18 cellular contexts compared by ENCODE assay signal in the genomic region with DNA sequence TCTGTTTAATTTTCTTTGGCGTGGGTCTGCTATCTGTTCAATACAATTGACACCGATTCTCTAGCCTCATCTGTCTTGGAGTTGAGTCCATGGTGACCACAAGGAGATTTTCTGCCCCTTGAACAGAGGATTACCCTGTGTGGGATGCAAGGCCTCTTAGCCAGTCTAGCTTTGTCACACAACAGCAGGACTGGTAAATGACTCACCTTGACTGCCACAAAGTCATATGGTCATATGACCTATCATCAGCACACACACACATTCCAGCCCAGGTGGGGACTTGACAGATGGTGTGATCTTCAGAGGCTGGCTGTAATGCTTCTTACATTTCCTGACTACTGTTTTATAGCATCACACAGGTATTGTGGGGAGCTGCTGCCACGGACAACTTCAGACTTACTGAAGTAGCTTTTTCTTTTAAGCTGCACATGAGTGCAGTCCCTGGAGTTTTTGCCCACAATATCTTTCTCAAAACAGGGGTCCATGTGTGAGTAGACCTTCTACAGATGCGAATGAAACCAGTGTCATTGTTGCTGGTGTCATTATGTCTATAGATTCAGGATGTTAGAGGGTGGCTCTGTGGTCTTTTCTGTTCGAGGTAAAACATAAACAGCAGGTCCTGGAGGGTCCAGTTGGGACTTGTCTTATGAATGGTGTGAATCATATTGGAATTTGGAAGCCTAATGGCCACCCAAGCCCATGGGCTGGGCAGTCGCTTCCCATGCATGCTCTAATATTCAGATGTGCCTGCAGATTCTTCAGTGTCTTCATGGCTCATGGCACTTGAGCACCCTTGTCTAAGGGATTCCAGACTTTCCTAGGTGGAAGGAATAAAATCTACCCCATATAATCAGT. TPM values are rescaled to one million over a fixed set of nuclear protein-coding genes. Genes with fewer than 3 reads are reported as not detected.
DNase-seq lines count a peak whose midpoint lies in the region; ATAC-seq and TF ChIP-seq lines count a peak whose summit lies in the region.
"Had no signal": no experiment of that assay in that cellular context is flagged by ENCODE, and none has a peak within 500 bp of the region (broad histone marks: within the 10 kb centered on the region; RNA-seq: fewer than 3 reads in every experiment).

No MANE protein-coding gene starts in this region.

- H3K4me1 Mint-ChIP-seq in Caco-2 (ENCODE audit: low read depth, unreplicated experiment), result peaks cover 16% of the 10 kb centered on the region
- H3K4me1 Mint-ChIP-seq in naive thymus-derived CD4-positive, alpha-beta T cell, result peaks cover 0 to 2% (median 0%) of the 10 kb centered on the region in 7 donors
- H3K4me1 Mint-ChIP-seq: IgD-negative memory B cell, neural progenitor cell had no signal

- H3K27ac Mint-ChIP-seq in Caco-2 (ENCODE audit: unreplicated experiment), result no peak overlapping the region
- H3K27ac Mint-ChIP-seq in naive thymus-derived CD4-positive, alpha-beta T cell, result no peak overlapping the region
- H3K27ac Mint-ChIP-seq: activated T-cell treated with anti-CD3 and anti-CD28 coated beads, Interleukin-2, amount 50 U/mL, for 24 hours; IgD-negative memory B cell; neural progenitor cell had no signal

- H3K27me3 ChIP-seq in Caco-2 (replicated peaks; ENCODE audit: control insufficient read depth, insufficient read depth, low read length) (no peaks in the 10 kb centered on the region), PC-3 (ENCODE audit: low read length) (0 out of 2 replicates have a peak, but pooled peaks cover 5% of the 10 kb centered on the region)
- no peaks in the 10 kb centered on the region for H3K27me3 ChIP-seq in naive thymus-derived CD4-positive, alpha-beta T cell (ENCODE audit: control insufficient read depth in 2 of 2, insufficient read depth in 2 of 2, low read length in 2 of 2)
- H3K27me3 ChIP-seq: neural progenitor cell had no signal

- H4K20me1 ChIP-seq in PC-3 (ENCODE audit: low read length) (no peaks in the 10 kb centered on the region), OCI-LY7 (ENCODE audit: insufficient read depth, low read length) (no peaks in the 10 kb centered on the region)

- BruUV-seq in Caco-2 (replicated peaks; lab: Mats Ljungman, UMichigan), result no TSS peak
- BruUV-seq in PC-3 (replicated peaks; lab: Mats Ljungman, UMichigan), result no TSS peak
- BruUV-seq in OCI-LY7 (replicated peaks; lab: Mats Ljungman, UMichigan), result no TSS peak

- H3K27me3 Mint-ChIP-seq in Caco-2 (ENCODE audit: insufficient read depth, unreplicated experiment), result peaks cover 3% of the 10 kb centered on the region
- H3K27me3 Mint-ChIP-seq in naive thymus-derived CD4-positive, alpha-beta T cell, result peaks cover 31 to 83% (median 37%) of the 10 kb centered on the region in 5 donors

- H3K9ac ChIP-seq in PC-3 (ENCODE audit: low read length), result no peak overlapping the region
- H3K9ac ChIP-seq: neural progenitor cell had no signal

- no peak overlapping the region for H3K4me2 ChIP-seq in PC-3 (ENCODE audit: low read length)
- no peak overlapping the region for H3K4me2 ChIP-seq in OCI-LY7 (ENCODE audit: low read length)
- H3K4me2 ChIP-seq: neural progenitor cell had no signal

- no peaks in the 10 kb centered on the region for H3K79me2 ChIP-seq in PC-3 (ENCODE audit: low read length)
- H3K79me2 ChIP-seq in OCI-LY7 (ENCODE audit: insufficient read depth, low read depth, low read length), result no peaks in the 10 kb centered on the region

- H3K36me3 Mint-ChIP-seq in Caco-2 (ENCODE audit: insufficient read depth, unreplicated experiment), result no peaks in the 10 kb centered on the region
- peaks cover 0 to 4% (median 0%) of the 10 kb centered on the region in 5 donors for H3K36me3 Mint-ChIP-seq in naive thymus-derived CD4-positive, alpha-beta T cell
- H3K36me3 Mint-ChIP-seq: neural progenitor cell had no signal

- H3K9me3 Mint-ChIP-seq in Caco-2 (ENCODE audit: unreplicated experiment), result no peaks in the 10 kb centered on the region
- H3K9me3 Mint-ChIP-seq in naive thymus-derived CD4-positive, alpha-beta T cell, result peaks cover 0 to 2% (median 0%) of the 10 kb centered on the region in 11 donors
- H3K9me3 Mint-ChIP-seq: activated T-cell treated with anti-CD3 and anti-CD28 coated beads, Interleukin-2, amount 50 U/mL, for 24 hours; neural progenitor cell had no signal

- no peaks in the 10 kb centered on the region for H3F3A ChIP-seq in PC-3 (ENCODE audit: low read length, unreplicated experiment)

- TF ChIP-seq CTCF in Caco-2 (IDR thresholded peaks at IDR 0.05; ENCODE audit: insufficient read depth in 1 of 2, low read depth in 1 of 2, low read length in 1 of 2, severe bottlenecking in 1 of 2, unreplicated experiment in 1 of 2) (no peak), PC-3 (conservative IDR thresholded peaks at IDR 0.05; ENCODE audit: low read depth, low read length) (no peak), foreskin fibroblast (IDR thresholded peaks at IDR 0.05; ENCODE audit: low read depth, low read length) (no peak), OCI-LY7 (conservative IDR thresholded peaks at IDR 0.05; ENCODE audit: low read length) (no peak)

- H3K27ac ChIP-seq in PC-3 (ENCODE audit: low read length) (no peak overlapping the region), OCI-LY7 (ENCODE audit: low read depth, low read length, poor library complexity, severe bottlenecking) (no peak overlapping the region)
- no peak overlapping the region for H3K27ac ChIP-seq in naive thymus-derived CD4-positive, alpha-beta T cell (ENCODE audit: low read depth, low read length)
- H3K27ac ChIP-seq: left ventricle myocardium inferior, neural progenitor cell, SK-N-MC, suprapubic skin had no signal

- H3K36me3 ChIP-seq in Caco-2 (ENCODE audit: control insufficient read depth, insufficient read depth, low read length) (no peaks in the 10 kb centered on the region), PC-3 (ENCODE audit: low read depth, low read length) (no peaks in the 10 kb centered on the region), OCI-LY7 (ENCODE audit: insufficient read depth, low read length) (no peaks in the 10 kb centered on the region)
- H3K36me3 ChIP-seq in naive thymus-derived CD4-positive, alpha-beta T cell (ENCODE audit: control insufficient read depth in 2 of 3, insufficient read depth in 3 of 3, low read length in 3 of 3), result no peaks in the 10 kb centered on the region
- H3K36me3 ChIP-seq: left ventricle myocardium inferior, neural progenitor cell, suprapubic skin had no signal

- CTCF ChIA-PET in Caco-2 (lab: Charles Lee), result no interaction called here
- CTCF ChIA-PET in PC-3 (lab: Charles Lee), result no interaction called here
- CTCF ChIA-PET in OCI-LY7 (lab: Charles Lee; ENCODE audit: unreplicated experiment), result no interaction called here
- CTCF ChIA-PET in naive thymus-derived CD4-positive, alpha-beta T cell (lab: Charles Lee), result no interaction called here

- peak; percentile 25 to 53 for DNase-seq in Caco-2
- peak; percentile 50 for DNase-seq in PC-3
- peak; percentile 80 for DNase-seq in islet precursor cell
- no peak for DNase-seq in foreskin fibroblast
- DNase-seq in dermis blood vessel endothelial cell, result no peak
- no peak for DNase-seq in OCI-LY7 (ENCODE audit: low spot score)
- no peak for DNase-seq in naive thymus-derived CD4-positive, alpha-beta T cell
- DNase-seq: activated T-cell treated with anti-CD3 and anti-CD28 coated beads, Interleukin-2, amount 50 U/mL, for 24 hours; left ventricle myocardium inferior; NCI-H1694 treated with DMSO at 0.1 percent for 48 hours; NCI-H748 treated with DMSO at 0.1 percent for 48 hours had no signal

- H3K4me3 ChIP-seq in Caco-2 (ENCODE audit: low read depth, low read length) (no peak overlapping the region), PC-3 (ENCODE audit: low read length) (no peak overlapping the region), foreskin fibroblast (ENCODE audit: low read depth in 1 of 2, low read length in 2 of 2) (no peak overlapping the region), OCI-LY7 (ENCODE audit: low read depth, low read length, poor library complexity, severe bottlenecking) (no peak overlapping the region)
- no peak overlapping the region for H3K4me3 ChIP-seq in naive thymus-derived CD4-positive, alpha-beta T cell (ENCODE audit: low read length)
- H3K4me3 ChIP-seq: left ventricle myocardium inferior, neural progenitor cell, SK-N-MC, suprapubic skin had no signal

- ATAC-seq in GM18520 (IDR thresholded peaks at IDR 0.05; ENCODE audit: unreplicated experiment), result peak; percentile 58
- ATAC-seq in PC-3, result peak; percentile 70
- ATAC-seq in naive thymus-derived CD4-positive, alpha-beta T cell, result no peak

- intact Hi-C loops in Caco-2 (cut with micrococcal nuclease; ENCODE audit: unreplicated experiment) (no loop called here), PC-3 (cut with micrococcal nuclease) (no loop called here), OCI-LY7 (cut with micrococcal nuclease; ENCODE audit: unreplicated experiment) (no loop called here)
- intact Hi-C loops in naive thymus-derived CD4-positive, alpha-beta T cell (cut with micrococcal nuclease), result no loop called here

- H3K4me1 ChIP-seq in Caco-2 (peaks cover 8% of the 10 kb centered on the region; the same call in 1 of the 2 replicates), PC-3 (ENCODE audit: insufficient read depth, low read length) (peaks cover 19% of the 10 kb centered on the region; the same call in 1 of the 2 replicates), OCI-LY7 (ENCODE audit: insufficient read depth, low read length, poor library complexity, severe bottlenecking) (no peaks in the 10 kb centered on the region)
- H3K4me1 ChIP-seq in naive thymus-derived CD4-positive, alpha-beta T cell (ENCODE audit: control insufficient read depth in 2 of 2, insufficient read depth in 2 of 2, low read length in 2 of 2), result no peaks in the 10 kb centered on the region
- H3K4me1 ChIP-seq: neural progenitor cell, suprapubic skin had no signal

- POLR2A ChIA-PET in Caco-2 (lab: Charles Lee), result no interaction called here
- POLR2A ChIA-PET in PC-3 (lab: Charles Lee; ENCODE audit: unreplicated experiment), result no interaction called here
- POLR2A ChIA-PET in OCI-LY7 (lab: Charles Lee), result no interaction called here
- POLR2A ChIA-PET in naive thymus-derived CD4-positive, alpha-beta T cell (lab: Charles Lee), result no interaction called here

- no peaks in the 10 kb centered on the region for H3K9me2 ChIP-seq in PC-3 (replicated peaks; ENCODE audit: low read length)
- H3K9me2 ChIP-seq in OCI-LY7 (ENCODE audit: insufficient read depth, low read length), result no peaks in the 10 kb centered on the region

- no peak overlapping the region for H3K4me3 Mint-ChIP-seq in Caco-2 (ENCODE audit: unreplicated experiment)
- no peak overlapping the region for H3K4me3 Mint-ChIP-seq in naive thymus-derived CD4-positive, alpha-beta T cell
- H3K4me3 Mint-ChIP-seq: activated T-cell treated with anti-CD3 and anti-CD28 coated beads, Interleukin-2, amount 50 U/mL, for 24 hours; IgD-negative memory B cell; neural progenitor cell had no signal

- H3K9me3 ChIP-seq in Caco-2 (no peaks in the 10 kb centered on the region), PC-3 (ENCODE audit: low read length) (no peaks in the 10 kb centered on the region), OCI-LY7 (ENCODE audit: low read length) (no peaks in the 10 kb centered on the region)
- H3K9me3 ChIP-seq in naive thymus-derived CD4-positive, alpha-beta T cell (ENCODE audit: control insufficient read depth in 2 of 3, low read length in 3 of 3), result no peaks in the 10 kb centered on the region
- H3K9me3 ChIP-seq: left ventricle myocardium inferior, suprapubic skin had no signal

- H2AFZ ChIP-seq in PC-3 (ENCODE audit: low read length) (no peak overlapping the region), OCI-LY7 (ENCODE audit: low read length) (no peak overlapping the region)

RNA-seq across cellular contexts. Expression of gene ACOXL, which starts 18.6 kb away (rescaled TPM):
- total RNA-seq in Caco-2 (2022) (2.6 and 2.9 TPM in 2 replicates), PC-3 (2014; rRNA removed) (15.5 and 16.3 TPM in 2 replicates), dermis blood vessel endothelial cell (0.05 TPM in 1 of 2 replicates, not detected in the other), OCI-LY7 (2022) (0.81 TPM in 1 of 2 replicates, not detected in the other)
- total RNA-seq in OCI-LY7 (2014; rRNA removed; shearing (Covaris generic)), result 1.4 and 2.7 TPM in 2 replicates
- under 1 TPM in 1 of 5 experiments, not detected in 4; 0.29 TPM for total RNA-seq in naive thymus-derived CD4-positive, alpha-beta T cell
- polyA plus RNA-seq in naive thymus-derived CD4-positive, alpha-beta T cell, result not detected
- total RNA-seq: G401, left ventricle myocardium inferior had no signal
- polyA plus RNA-seq: BJ, IgD-negative memory B cell had no signal

RNA-seq across cellular contexts. Expression of gene BUB1, which starts 35.9 kb away (rescaled TPM):
- total RNA-seq in Caco-2 (2022) (59.1 and 60.7 TPM in 2 replicates), PC-3 (2014; rRNA removed) (80.1 and 89.8 TPM in 2 replicates), dermis blood vessel endothelial cell (14.5 and 62.7 TPM in 2 replicates), OCI-LY7 (2022) (180 and 195 TPM in 2 replicates)
- total RNA-seq in OCI-LY7 (2014; rRNA removed; shearing (Covaris generic)), result 107 and 125 TPM in 2 replicates
- 10 to 100 TPM in 1 of 5 experiments, 1 to 10 TPM in 4; 2.3 to 73.7 (median 2.6) TPM for total RNA-seq in naive thymus-derived CD4-positive, alpha-beta T cell
- polyA plus RNA-seq in naive thymus-derived CD4-positive, alpha-beta T cell, result 1 to 10 TPM; 1.1 to 1.4 TPM

Comparison
In these comparisons a context has a peak if more than half of its experiments do, and no peak if none do; other contexts are left out.
1. DNase-seq: peak in Caco-2 (2 of 2), PC-3 (single experiment) and islet precursor cell (single experiment); none in foreskin fibroblast (0 of 2), dermis blood vessel endothelial cell (single experiment), OCI-LY7 (single experiment) and naive thymus-derived CD4-positive, alpha-beta T cell (0 of 9).